23 cellular contexts compared by ENCODE assay signal in genomic region chr7:115635367-115635766, GRCh38.
A peak's percentile ranks its signal among the peaks of the same experiment; 100 is the strongest.
DNase-seq lines count a peak whose midpoint lies in the region; ATAC-seq, FAIRE-seq and TF ChIP-seq lines count a peak whose summit lies in the region.
"Had no signal": no experiment of that assay in that cellular context is flagged by ENCODE, and none has a peak within 500 bp of the region (broad histone marks: within the 10 kb centered on the region; RNA-seq: fewer than 3 reads in every experiment).

No MANE protein-coding gene starts in this region.

- no peak for TF ChIP-seq RAD21 in A549 (conservative IDR thresholded peaks at IDR 0.05 in 1 of 2, IDR thresholded peaks at IDR 0.05 in 1 of 2)

- no peak overlapping the region for H3K27ac Mint-ChIP-seq in activated CD8-positive, alpha-beta T cell treated with anti-CD3 and anti-CD28 coated beads for 36 hours
- H3K27ac Mint-ChIP-seq: activated naive CD8-positive, alpha-beta T cell treated with anti-CD3 and anti-CD28 coated beads, Interleukin-2, amount 10 ng/mL, durations not matched to agents 7 days and 5 days; neural progenitor cell; progenitor cell of endocrine pancreas; type B pancreatic cell had no signal

- POLR2A ChIA-PET in A549 (lab: Yijun Ruan, JAX) = no interaction called here
- POLR2A ChIA-PET in activated CD8-positive, alpha-beta T cell treated with anti-CD3 and anti-CD28 coated beads for 36 hours (lab: Charles Lee) = no interaction called here

- H3K27ac ChIP-seq in A549 = no peak overlapping the region
- H3K27ac ChIP-seq: BLaER1 treated with 17β-estradiol and CSF1 and Interleukin-3, amounts not matched to agents 10 nM and 100 nM; neural progenitor cell; sigmoid colon had no signal

- no peak for FAIRE-seq in A549 (lab: Jason Lieb, UNC)

- H3K4me2 ChIP-seq in A549 = peak overlapping the region; percentile 45; the same call in 1 of the 3 replicates
- H3K4me2 ChIP-seq: BLaER1 treated with 17β-estradiol and CSF1 and Interleukin-3, amounts not matched to agents 10 nM and 100 nM; neural progenitor cell had no signal

- H3K9me3 ChIP-seq in A549 = no peaks in the 10 kb centered on the region
- no peaks in the 10 kb centered on the region for H3K9me3 ChIP-seq in adipocyte (ENCODE audit: control insufficient read depth, low read length)
- H3K9me3 ChIP-seq: BLaER1 treated with 17β-estradiol and CSF1 and Interleukin-3, amounts not matched to agents 10 nM and 100 nM; sigmoid colon had no signal

- TF ChIP-seq POLR2A in A549 (IDR thresholded peaks at IDR 0.05; ENCODE audit: low read length) = no peak

- TF ChIP-seq EP300 in A549 (IDR thresholded peaks at IDR 0.05) = no peak

- no peak for DNase-seq in A549 (ENCODE audit: low read depth in 1 of 2, low spot score in 1 of 2)
- DNase-seq in GM04504 (ENCODE audit: low read depth) = peak; percentile 42
- peak; percentile 51 for DNase-seq in adipocyte (ENCODE audit: low read depth)
- DNase-seq in fibroblast of the aortic adventitia (ENCODE audit: low read depth) = peak; percentile 32
- DNase-seq in GDM1 (lab: John Stamatoyannopoulos, UW) = no peak
- DNase-seq in activated CD8-positive, alpha-beta T cell treated with anti-CD3 and anti-CD28 coated beads for 36 hours = no peak
- DNase-seq: activated CD4-positive, alpha-beta T cell treated with anti-CD3 and anti-CD28 coated beads, Interleukin-2, amount 50 U/mL, for 48 hours; activated effector memory CD4-positive, alpha-beta T cell treated with anti-CD3 and anti-CD28 coated beads, Interleukin-2, amount 50 U/mL, for 16 hours; activated naive CD8-positive, alpha-beta T cell treated with anti-CD3 and anti-CD28 coated beads, Interleukin-2, amount 10 ng/mL, durations not matched to agents 7 days and 5 days; cerebellar nuclear complex; effector CD4-positive, alpha-beta T cell; head of caudate nucleus; kidney glomerular epithelial cell; NCI-H2081 treated with DMSO at 0.1 percent for 48 hours; NCI-H510A; sigmoid colon; T-helper 1 cell had no signal

- no peak overlapping the region for H3K9ac ChIP-seq in adipocyte (ENCODE audit: low read length)
- H3K9ac ChIP-seq: BLaER1 treated with 17β-estradiol and CSF1 and Interleukin-3, amounts not matched to agents 10 nM and 100 nM; neural progenitor cell had no signal

- ATAC-seq in A549 (no peak), GM21723 (IDR thresholded peaks at IDR 0.05; ENCODE audit: unreplicated experiment) (no peak), HG02642 (IDR thresholded peaks at IDR 0.05; ENCODE audit: poor library complexity, unreplicated experiment) (no peak)
- no peak for ATAC-seq in activated CD8-positive, alpha-beta T cell treated with anti-CD3 and anti-CD28 coated beads for 36 hours

- no peaks in the 10 kb centered on the region for H3K36me3 ChIP-seq in adipocyte (ENCODE audit: control insufficient read depth, insufficient read depth, low read length, severe bottlenecking)
- H3K36me3 ChIP-seq: BLaER1 treated with 17β-estradiol and CSF1 and Interleukin-3, amounts not matched to agents 10 nM and 100 nM; neural progenitor cell; sigmoid colon had no signal

- intact Hi-C loops in activated CD8-positive, alpha-beta T cell treated with anti-CD3 and anti-CD28 coated beads for 36 hours (cut with micrococcal nuclease) = no loop called here

- no peak overlapping the region for H3K4me3 Mint-ChIP-seq in activated CD8-positive, alpha-beta T cell treated with anti-CD3 and anti-CD28 coated beads for 36 hours
- H3K4me3 Mint-ChIP-seq: activated naive CD8-positive, alpha-beta T cell treated with anti-CD3 and anti-CD28 coated beads, Interleukin-2, amount 10 ng/mL, durations not matched to agents 7 days and 5 days; neural progenitor cell; type B pancreatic cell had no signal

- H3K36me3 Mint-ChIP-seq in activated CD8-positive, alpha-beta T cell treated with anti-CD3 and anti-CD28 coated beads for 36 hours (ENCODE audit: low read depth) = no peaks in the 10 kb centered on the region
- H3K36me3 Mint-ChIP-seq: activated naive CD8-positive, alpha-beta T cell treated with anti-CD3 and anti-CD28 coated beads, Interleukin-2, amount 10 ng/mL, durations not matched to agents 7 days and 5 days; neural progenitor cell; type B pancreatic cell had no signal

- no peaks in the 10 kb centered on the region for H3K27me3 ChIP-seq in adipocyte (replicated peaks; ENCODE audit: control insufficient read depth, insufficient read depth, low read length)
- H3K27me3 ChIP-seq: BLaER1 treated with 17β-estradiol and CSF1 and Interleukin-3, amounts not matched to agents 10 nM and 100 nM; sigmoid colon had no signal

- no peak for TF ChIP-seq CTCF in A549 (IDR thresholded peaks at IDR 0.05)
- TF ChIP-seq CTCF in fibroblast of the aortic adventitia (IDR thresholded peaks at IDR 0.05; ENCODE audit: insufficient read depth, low read length) = no peak
- no peak for TF ChIP-seq CTCF in activated CD8-positive, alpha-beta T cell treated with anti-CD3 and anti-CD28 coated beads for 36 hours (IDR thresholded peaks at IDR 0.05)

- CTCF ChIA-PET in A549 (lab: Yijun Ruan, JAX) = interaction anchor here (1.0 kb wide), 1 partner anchor 225 kb away, joined by 3 read pairs; no protein-coding TSS in a partner anchor
- CTCF ChIA-PET in activated CD8-positive, alpha-beta T cell treated with anti-CD3 and anti-CD28 coated beads for 36 hours (lab: Charles Lee) = no interaction called here

- no peaks in the 10 kb centered on the region for H3K27me3 Mint-ChIP-seq in activated CD8-positive, alpha-beta T cell treated with anti-CD3 and anti-CD28 coated beads for 36 hours
- H3K27me3 Mint-ChIP-seq: activated naive CD8-positive, alpha-beta T cell treated with anti-CD3 and anti-CD28 coated beads, Interleukin-2, amount 10 ng/mL, durations not matched to agents 7 days and 5 days; progenitor cell of endocrine pancreas; type B pancreatic cell had no signal

- no peaks in the 10 kb centered on the region for H3K9me3 Mint-ChIP-seq in activated CD8-positive, alpha-beta T cell treated with anti-CD3 and anti-CD28 coated beads for 36 hours
- H3K9me3 Mint-ChIP-seq: activated naive CD8-positive, alpha-beta T cell treated with anti-CD3 and anti-CD28 coated beads, Interleukin-2, amount 10 ng/mL, durations not matched to agents 7 days and 5 days; type B pancreatic cell had no signal

- H3K4me1 ChIP-seq in A549 (peaks cover 14% of the 10 kb centered on the region), adipocyte (ENCODE audit: control insufficient read depth, insufficient read depth, low read length) (peaks cover 15% of the 10 kb centered on the region)
- H3K4me1 ChIP-seq: BLaER1 treated with 17β-estradiol and CSF1 and Interleukin-3, amounts not matched to agents 10 nM and 100 nM; neural progenitor cell; sigmoid colon had no signal

- H3K4me3 ChIP-seq in A549 = no peak overlapping the region
- H3K4me3 ChIP-seq in adipocyte (ENCODE audit: low read length) = no peak overlapping the region
- H3K4me3 ChIP-seq in fibroblast of the aortic adventitia (ENCODE audit: low read depth, low read length) = no peak overlapping the region
- H3K4me3 ChIP-seq: BLaER1 treated with 17β-estradiol and CSF1 and Interleukin-3, amounts not matched to agents 10 nM and 100 nM; neural progenitor cell; sigmoid colon had no signal

- no peaks in the 10 kb centered on the region for H3K4me1 Mint-ChIP-seq in activated CD8-positive, alpha-beta T cell treated with anti-CD3 and anti-CD28 coated beads for 36 hours (ENCODE audit: low read depth)
- H3K4me1 Mint-ChIP-seq: activated naive CD8-positive, alpha-beta T cell treated with anti-CD3 and anti-CD28 coated beads, Interleukin-2, amount 10 ng/mL, durations not matched to agents 7 days and 5 days had no signal

- 9% methylated on average over 1 of the region's 1 CpG for WGBS in A549 (ENCODE audit: missing lambda C conversion rate)

TF ChIP-seq in A549, 52 proteins besides CTCF, POLR2A, EP300 and RAD21:
- TF ChIP-seq KDM1A (IDR thresholded peaks at IDR 0.05; ENCODE audit: low read depth) (no peak), ATOH8 (CRISPR knock-in tag; IDR thresholded peaks at IDR 0.05; ENCODE audit: low read depth) (no peak), E2F6 (IDR thresholded peaks at IDR 0.05; ENCODE audit: borderline replicate concordance, low read depth) (no peak), MAFK (IDR thresholded peaks at IDR 0.05; ENCODE audit: partially characterized antibody) (no peak), MAZ (IDR thresholded peaks at IDR 0.05; ENCODE audit: borderline replicate concordance, low read depth, low read length) (no peak)
TF ChIP-seq in A549: peak in this region for 0.

Comparison
In these comparisons a context has a peak if more than half of its experiments do, and no peak if none do; other contexts are left out.
1. DNase-seq: peak in GM04504 (single experiment), adipocyte (single experiment) and fibroblast of the aortic adventitia (single experiment); none in A549 (0 of 2), GDM1 (single experiment) and activated CD8-positive, alpha-beta T cell treated with anti-CD3 and anti-CD28 coated beads for 36 hours (single experiment).